Comparison of ENCODE assay signal across 32 cellular contexts in genomic region chr2:34822616-34823015, GRCh38.
"Had no signal": no experiment of that assay in that cellular context is flagged by ENCODE, and none has a peak within 500 bp of the region (broad histone marks: within the 10 kb centered on the region; RNA-seq: fewer than 3 reads in every experiment).

No MANE protein-coding gene starts in this region.

- H3K27me3 ChIP-seq: ovary, spleen, suprapubic skin, testis, tibial artery, transverse colon, upper lobe of right lung, uterus had no signal

- H3K27ac ChIP-seq: ovary, parathyroid adenoma, psoas muscle, skin epidermis, spleen, suprapubic skin, testis, tibial artery, transverse colon, upper lobe of right lung, uterus had no signal

- H3K36me3 Mint-ChIP-seq: naive thymus-derived CD8-positive, alpha-beta T cell; natural killer cell treated with Interleukin-12 subunit alpha and Interleukin-12 subunit beta and Interleukin-15 and Interleukin-18, amount 100 ng/mL, for 72 hours; stimulated activated memory B cell treated with anti-CD40 and anti-IgM and Interleukin-4, amounts not matched to agents 10 μg/mL and 1 μg/mL and 100 μg/mL, for 72 hours; type B pancreatic cell had no signal

- H3K9ac ChIP-seq: parathyroid adenoma had no signal

- H3K27ac Mint-ChIP-seq: naive thymus-derived CD8-positive, alpha-beta T cell; natural killer cell treated with Interleukin-12 subunit alpha and Interleukin-12 subunit beta and Interleukin-15 and Interleukin-18, amount 100 ng/mL, for 72 hours; nephron progenitor cell; progenitor cell of endocrine pancreas; stimulated activated memory B cell treated with anti-CD40 and anti-IgM and Interleukin-4, amounts not matched to agents 10 μg/mL and 1 μg/mL and 100 μg/mL, for 72 hours; stimulated activated naive CD8-positive, alpha-beta T cell treated with anti-CD3 and anti-CD28 coated beads, Interleukin-15, amount 100 ng/mL, for 72 hours; type B pancreatic cell had no signal

- H2AFZ ChIP-seq: parathyroid adenoma had no signal

- H3K79me2 ChIP-seq: parathyroid adenoma had no signal

- H3K4me3 Mint-ChIP-seq: naive thymus-derived CD8-positive, alpha-beta T cell; natural killer cell treated with Interleukin-12 subunit alpha and Interleukin-12 subunit beta and Interleukin-15 and Interleukin-18, amount 100 ng/mL, for 72 hours; nephron progenitor cell; neural crest cell; stimulated activated memory B cell treated with anti-CD40 and anti-IgM and Interleukin-4, amounts not matched to agents 10 μg/mL and 1 μg/mL and 100 μg/mL, for 72 hours; stimulated activated naive CD8-positive, alpha-beta T cell treated with anti-CD3 and anti-CD28 coated beads, Interleukin-15, amount 100 ng/mL, for 72 hours; type B pancreatic cell had no signal

- H3K27me3 Mint-ChIP-seq: naive thymus-derived CD8-positive, alpha-beta T cell; natural killer cell treated with Interleukin-12 subunit alpha and Interleukin-12 subunit beta and Interleukin-15 and Interleukin-18, amount 100 ng/mL, for 72 hours; stimulated activated memory B cell treated with anti-CD40 and anti-IgM and Interleukin-4, amounts not matched to agents 10 μg/mL and 1 μg/mL and 100 μg/mL, for 72 hours; stimulated activated naive CD8-positive, alpha-beta T cell treated with anti-CD3 and anti-CD28 coated beads, Interleukin-15, amount 100 ng/mL, for 72 hours had no signal

- DNase-seq: naive thymus-derived CD8-positive, alpha-beta T cell; nephron progenitor cell; occipital lobe; ovary; posterior cingulate gyrus; psoas muscle; right cardiac atrium; spleen; stimulated activated CD4-positive, alpha-beta T cell treated with anti-CD3 and anti-CD28 coated beads, Interleukin-12 subunit alpha, Interleukin-12 subunit beta, amount 100 ng/mL, for 4 hours; stimulated activated CD4-positive, alpha-beta T cell treated with anti-CD3 and anti-CD28 coated beads, Interleukin-1b, Interleukin-23, amount 100 ng/mL, for 48 hours; stimulated activated CD4-positive, alpha-beta T cell treated with anti-CD3 and anti-CD28 coated beads, Interleukin-4, amount 100 ng/mL, for 1 hour; stimulated activated CD4-positive, alpha-beta T cell treated with anti-CD3 and anti-CD28 coated beads, Interleukin-4, amount 100 ng/mL, for 4 hours; stimulated activated CD8-positive, alpha-beta memory T cell treated with anti-CD3 and anti-CD28 coated beads, Interleukin-4, amount 100 ng/mL, for 48 hours; stimulated activated naive CD4-positive, alpha-beta T cell; stimulated activated naive CD8-positive, alpha-beta T cell treated with anti-CD3 and anti-CD28 coated beads, Interleukin-15, amount 100 ng/mL, for 72 hours; stimulated activated naive CD8-positive, alpha-beta T cell treated with anti-CD3 and anti-CD28 coated beads, Interleukin-15, Interleukin-2, amounts not matched to agents 100 U/mL and 50 U/mL, for 24 hours; substantia nigra; testis; tibial artery; transverse colon; upper lobe of right lung; uterus had no signal

- H3K4me1 ChIP-seq: parathyroid adenoma, psoas muscle, spleen, suprapubic skin, testis, tibial artery, transverse colon, upper lobe of right lung, uterus had no signal

- H3K9me3 ChIP-seq: ovary, psoas muscle, suprapubic skin, testis, tibial artery, transverse colon, upper lobe of right lung, uterus had no signal

- H3K36me3 ChIP-seq: ovary, spleen, suprapubic skin, tibial artery, transverse colon, upper lobe of right lung, uterus had no signal

- H3K4me1 Mint-ChIP-seq: naive thymus-derived CD8-positive, alpha-beta T cell; nephron progenitor cell; neural crest cell; stimulated activated memory B cell treated with anti-CD40 and anti-IgM and Interleukin-4, amounts not matched to agents 10 μg/mL and 1 μg/mL and 100 μg/mL, for 72 hours; stimulated activated naive CD8-positive, alpha-beta T cell treated with anti-CD3 and anti-CD28 coated beads, Interleukin-15, amount 100 ng/mL, for 72 hours had no signal

- H3K9me3 Mint-ChIP-seq: nephron progenitor cell, neural crest cell, type B pancreatic cell had no signal

- H3K4me2 ChIP-seq: smooth muscle cell had no signal

- ATAC-seq: naive thymus-derived CD8-positive, alpha-beta T cell; natural killer cell treated with Interleukin-12 subunit alpha and Interleukin-12 subunit beta and Interleukin-15 and Interleukin-18, amount 100 ng/mL, for 72 hours; psoas muscle; right cardiac atrium; sciatic nerve; stimulated activated memory B cell treated with anti-CD40 and anti-IgM and Interleukin-4, amounts not matched to agents 10 μg/mL and 1 μg/mL and 100 μg/mL, for 72 hours; stimulated activated naive CD8-positive, alpha-beta T cell treated with anti-CD3 and anti-CD28 coated beads, Interleukin-15, amount 100 ng/mL, for 72 hours; stimulated activated naive CD8-positive, alpha-beta T cell treated with anti-CD3 and anti-CD28 coated beads, Interleukin-15, Interleukin-2, amounts not matched to agents 100 U/mL and 50 U/mL, for 24 hours; upper lobe of right lung had no signal

- H3K4me3 ChIP-seq: ovary, psoas muscle, skin epidermis, smooth muscle cell, spleen, suprapubic skin, testis, tibial artery, transverse colon, upper lobe of right lung, uterus had no signal
